2 cellular contexts compared by ENCODE assay signal in genomic region chr17:81483085-81483861, GRCh38.
TF ChIP-seq lines count a peak whose summit lies in the region.

No MANE protein-coding gene starts in this region.

TF ChIP-seq in HEK293, 187 proteins besides CTCF, POLR2A, EP300 and RAD21 (continued from another document):
- TF ChIP-seq, protein P1, sequence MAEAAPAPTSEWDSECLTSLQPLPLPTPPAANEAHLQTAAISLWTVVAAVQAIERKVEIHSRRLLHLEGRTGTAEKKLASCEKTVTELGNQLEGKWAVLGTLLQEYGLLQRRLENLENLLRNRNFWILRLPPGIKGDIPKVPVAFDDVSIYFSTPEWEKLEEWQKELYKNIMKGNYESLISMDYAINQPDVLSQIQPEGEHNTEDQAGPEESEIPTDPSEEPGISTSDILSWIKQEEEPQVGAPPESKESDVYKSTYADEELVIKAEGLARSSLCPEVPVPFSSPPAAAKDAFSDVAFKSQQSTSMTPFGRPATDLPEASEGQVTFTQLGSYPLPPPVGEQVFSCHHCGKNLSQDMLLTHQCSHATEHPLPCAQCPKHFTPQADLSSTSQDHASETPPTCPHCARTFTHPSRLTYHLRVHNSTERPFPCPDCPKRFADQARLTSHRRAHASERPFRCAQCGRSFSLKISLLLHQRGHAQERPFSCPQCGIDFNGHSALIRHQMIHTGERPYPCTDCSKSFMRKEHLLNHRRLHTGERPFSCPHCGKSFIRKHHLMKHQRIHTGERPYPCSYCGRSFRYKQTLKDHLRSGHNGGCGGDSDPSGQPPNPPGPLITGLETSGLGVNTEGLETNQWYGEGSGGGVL (tag by site-specific recombination; IDR thresholded peaks at IDR 0.05), result 0 out of 2 replicates have a peak, but pooled peaks have one; percentile 11
- no peak for TF ChIP-seq KLF9 (tag by site-specific recombination; IDR thresholded peaks at IDR 0.05; ENCODE audit: low read depth)
- TF ChIP-seq ZNF792 (tag by site-specific recombination; IDR thresholded peaks at IDR 0.05), result no peak
- TF ChIP-seq ZSCAN4 (tag by site-specific recombination; IDR thresholded peaks at IDR 0.05), result no peak
- peak; percentile 63 for TF ChIP-seq GLIS1 (tag by site-specific recombination; IDR thresholded peaks at IDR 0.05)
- peak; percentile 60 for TF ChIP-seq HIC1 (tag by site-specific recombination; IDR thresholded peaks at IDR 0.05)
- no peak for TF ChIP-seq ZNF514 (tag by site-specific recombination; IDR thresholded peaks at IDR 0.05)
- TF ChIP-seq, protein P2, sequence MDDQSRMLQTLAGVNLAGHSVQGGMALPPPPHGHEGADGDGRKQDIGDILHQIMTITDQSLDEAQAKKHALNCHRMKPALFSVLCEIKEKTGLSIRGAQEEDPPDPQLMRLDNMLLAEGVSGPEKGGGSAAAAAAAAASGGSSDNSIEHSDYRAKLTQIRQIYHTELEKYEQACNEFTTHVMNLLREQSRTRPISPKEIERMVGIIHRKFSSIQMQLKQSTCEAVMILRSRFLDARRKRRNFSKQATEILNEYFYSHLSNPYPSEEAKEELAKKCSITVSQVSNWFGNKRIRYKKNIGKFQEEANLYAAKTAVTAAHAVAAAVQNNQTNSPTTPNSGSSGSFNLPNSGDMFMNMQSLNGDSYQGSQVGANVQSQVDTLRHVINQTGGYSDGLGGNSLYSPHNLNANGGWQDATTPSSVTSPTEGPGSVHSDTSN (CRISPR knock-in tag; IDR thresholded peaks at IDR 0.05), result no peak
- TF ChIP-seq ZNF621 (tag by site-specific recombination; IDR thresholded peaks at IDR 0.05), result no peak

TF ChIP-seq in K562, 482 proteins besides CTCF, POLR2A, EP300 and RAD21:
- TF ChIP-seq THAP12 (CRISPR knock-in tag; IDR thresholded peaks at IDR 0.05) (0 out of 2 replicates have a peak, but pooled peaks have one; percentile 24), NR3C1 (CRISPR knock-in tag; IDR thresholded peaks at IDR 0.05) (0 out of 2 replicates have a peak, but pooled peaks have one; percentile 3), ZNF740 (CRISPR knock-in tag; IDR thresholded peaks at IDR 0.05) (peak; percentile 60; the same call in 1 of the 2 replicates), ZNF740 (tag; IDR thresholded peaks at IDR 0.05) (no peak), CHD1 (IDR thresholded peaks at IDR 0.05; ENCODE audit: low read length) (no peak)
- TF ChIP-seq, protein P3, sequence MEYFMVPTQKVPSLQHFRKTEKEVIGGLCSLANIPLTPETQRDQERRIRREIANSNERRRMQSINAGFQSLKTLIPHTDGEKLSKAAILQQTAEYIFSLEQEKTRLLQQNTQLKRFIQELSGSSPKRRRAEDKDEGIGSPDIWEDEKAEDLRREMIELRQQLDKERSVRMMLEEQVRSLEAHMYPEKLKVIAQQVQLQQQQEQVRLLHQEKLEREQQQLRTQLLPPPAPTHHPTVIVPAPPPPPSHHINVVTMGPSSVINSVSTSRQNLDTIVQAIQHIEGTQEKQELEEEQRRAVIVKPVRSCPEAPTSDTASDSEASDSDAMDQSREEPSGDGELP (CRISPR knock-in tag; IDR thresholded peaks at IDR 0.05; ENCODE audit: borderline replicate concordance), result peak; percentile 59; the same call in 1 of the 2 replicates
